9 cellular contexts compared by ENCODE assay signal in the genomic region with DNA sequence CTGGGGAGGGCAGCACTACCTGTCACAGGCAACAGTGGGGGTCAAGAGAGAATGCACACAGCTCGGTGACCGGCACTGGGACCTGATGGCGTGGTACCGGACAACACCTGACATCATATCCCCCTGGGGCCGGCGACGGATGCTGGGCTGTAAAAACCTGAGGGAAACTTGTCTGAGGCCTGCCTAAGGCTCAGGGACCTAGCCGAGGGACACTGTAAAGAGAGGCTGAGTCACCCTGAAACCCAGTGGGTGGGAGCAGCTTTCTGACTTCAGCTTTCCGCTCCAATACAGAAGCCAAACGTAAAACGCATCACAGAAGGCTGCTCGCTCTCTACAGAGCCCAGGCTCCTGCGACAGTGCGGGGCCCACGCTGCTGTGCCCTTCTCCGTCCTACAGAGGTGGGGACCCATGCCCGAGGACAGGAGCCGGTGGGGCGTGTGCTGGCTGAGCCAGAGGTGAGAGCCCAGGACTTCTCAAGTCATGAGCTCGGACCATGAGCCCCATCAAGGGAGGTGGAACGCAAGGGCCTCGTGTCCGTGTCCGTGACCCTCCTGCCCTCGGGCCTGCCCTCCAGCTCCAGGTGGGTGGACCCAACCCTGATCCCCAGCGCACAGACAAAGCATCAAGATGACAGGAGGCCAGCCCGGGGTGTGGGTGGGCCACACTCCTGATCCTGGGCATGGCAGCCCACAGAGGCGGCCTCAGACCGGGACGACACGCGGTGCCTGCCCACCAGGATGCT. TPM values are rescaled to one million over a fixed set of nuclear protein-coding genes. Genes with fewer than 3 reads are reported as not detected.
DNase-seq lines count a peak whose midpoint lies in the region; ATAC-seq, FAIRE-seq and TF ChIP-seq lines count a peak whose summit lies in the region.
"Had no signal": no experiment of that assay in that cellular context is flagged by ENCODE, and none has a peak within 500 bp of the region (broad histone marks: within the 10 kb centered on the region; RNA-seq: fewer than 3 reads in every experiment).

No MANE protein-coding gene starts in this region.

- no peak overlapping the region for H3K14ac ChIP-seq in H1 (ENCODE audit: insufficient read length)

- 89% methylated on average over 31 of the region's 32 CpGs; no CpG with 5 or more reads in 1 of the 2 experiments for WGBS in H1 (ENCODE audit: extremely low coverage in 1 of 2, insufficient coverage in 1 of 2, insufficient read length in 1 of 2, insufficient replicate concordance in 2 of 2, low coverage in 1 of 2, low lambda C conversion rate in 2 of 2, missing lambda C conversion rate in 1 of 2), 2 experiments

- H4K8ac ChIP-seq in H1 (ENCODE audit: extremely low read depth, insufficient read depth, low read length), result peak overlapping the region; percentile 28; the same call in 1 of the 2 replicates

- CTCF ChIA-PET in H1 (lab: Charles Lee; ENCODE audit: partially characterized antibody), result interaction anchor here (0.9 to 19.3 kb wide), 5 partner anchors 9 to 75 kb away, joined by 3 to 337 read pairs (median 39); no protein-coding TSS in a partner anchor

- no peak overlapping the region for H2AFZ ChIP-seq in H1 (ENCODE audit: low read length)

- TF ChIP-seq POLR2A in H1 (IDR thresholded peaks at IDR 0.05; ENCODE audit: control extremely low read depth in 1 of 2, low read depth in 2 of 2, low read length in 2 of 2), result no peak

- H2AK5ac ChIP-seq in H1 (ENCODE audit: low read depth, low read length), result no peak overlapping the region

- H3K79me2 ChIP-seq in H1 (ENCODE audit: control insufficient read depth in 1 of 2, insufficient read depth in 2 of 2, low read length in 2 of 2), result no peaks in the 10 kb centered on the region

- H3K4me3 ChIP-seq in WERI-Rb-1 (ENCODE audit: low read depth, low read length) (no peak overlapping the region), H1 (ENCODE audit: extremely low read depth in 1 of 4, insufficient read depth in 2 of 4, low read depth in 3 of 4, low read length in 4 of 4) (no peak overlapping the region)

- no peak overlapping the region for H3K18ac ChIP-seq in H1 (ENCODE audit: extremely low read depth, low read length)

- H3K4me2 ChIP-seq in H1 (ENCODE audit: insufficient read depth in 1 of 2, low read depth in 2 of 2, low read length in 2 of 2), result no peak overlapping the region

- TF ChIP-seq RAD21 in H1 (IDR thresholded peaks at IDR 0.05 in 1 of 2, conservative IDR thresholded peaks at IDR 0.05 in 1 of 2; ENCODE audit: low read depth in 2 of 2, low read length in 2 of 2), result no peak

- ATAC-seq in GM18517 (IDR thresholded peaks at IDR 0.05; ENCODE audit: unreplicated experiment) (peak; percentile 84), HG02642 (IDR thresholded peaks at IDR 0.05; ENCODE audit: poor library complexity, unreplicated experiment) (peak; percentile 52)

- H3K79me1 ChIP-seq in H1 (ENCODE audit: low read depth, low read length), result no peaks in the 10 kb centered on the region

- H4K5ac ChIP-seq in H1 (ENCODE audit: insufficient read length, low read depth, low read length), result no peak overlapping the region

- no peak overlapping the region for H2BK12ac ChIP-seq in H1 (ENCODE audit: low read depth, low read length)

- H3K9ac ChIP-seq in H1 (replicated peaks in 1 of 4; ENCODE audit: extremely low read depth in 1 of 4, low read depth in 3 of 4, low read length in 3 of 4), result no peak overlapping the region

- H3K27ac ChIP-seq in WERI-Rb-1 (peak overlapping the region; percentile 82), H1 (ENCODE audit: low read depth, low read length) (no peak overlapping the region)

- H3K56ac ChIP-seq in H1 (replicated peaks; ENCODE audit: insufficient read length, low read depth, low read length), result no peak overlapping the region

- H3K23me2 ChIP-seq in H1 (ENCODE audit: low read depth, low read length), result peaks cover 5% of the 10 kb centered on the region; the same call in 1 of the 2 replicates

- DNase-seq in WERI-Rb-1 (peak; percentile 10), H1 (ENCODE audit: low read depth in 1 of 2, low spot score in 2 of 2) (no peak), COR-L47 (lab: John Stamatoyannopoulos, UW) (no peak), NCI-H2081 treated with DMSO at 0.1 percent for 48 hours (lab: John Stamatoyannopoulos, UW) (no peak), DMS153 treated with DMSO at 0.1 percent for 48 hours (lab: John Stamatoyannopoulos, UW; ENCODE audit: unreplicated experiment) (no peak)
- DNase-seq in stimulated activated CD4-positive, alpha-beta T cell treated with anti-CD3 and anti-CD28 coated beads, Interleukin-15, amount 100 ng/mL, for 48 hours (ENCODE audit: low read depth in 2 of 2), result peak; percentile 64 to 72

- H2BK20ac ChIP-seq in H1 (ENCODE audit: low read length), result no peak overlapping the region

- POLR2A ChIA-PET in H1 (lab: Charles Lee; ENCODE audit: partially characterized antibody), result interaction anchor here (1.1 kb wide), 1 partner anchor 28 kb away, joined by 3 read pairs; no protein-coding TSS in a partner anchor

- peaks cover 34 to 49% of the 10 kb centered on the region in 2 experiments for H4K20me1 ChIP-seq in H1 (replicated peaks in 1 of 2; ENCODE audit: control insufficient read depth in 1 of 2, insufficient read depth in 2 of 2, low read length in 2 of 2)

- no peak overlapping the region for H4K91ac ChIP-seq in H1 (replicated peaks; ENCODE audit: insufficient read length, low read length)

- no peak overlapping the region for H3K23ac ChIP-seq in H1 (ENCODE audit: insufficient read length)

- peaks cover 0 to 11% (median 8%) of the 10 kb centered on the region in 4 experiments; a peak in 6 of 7 replicates for H3K4me1 ChIP-seq in H1 (replicated peaks in 1 of 4; ENCODE audit: control insufficient read depth in 3 of 4, insufficient read depth in 4 of 4, low read length in 3 of 4)

- no peak overlapping the region for H3K4ac ChIP-seq in H1 (replicated peaks; ENCODE audit: insufficient read length, low read depth, low read length)

- TF ChIP-seq CTCF in WERI-Rb-1 (IDR thresholded peaks at IDR 0.05; ENCODE audit: low read depth, low read length) (no peak), H1 (IDR thresholded peaks at IDR 0.05; ENCODE audit: control extremely low read depth in 1 of 3, insufficient read depth in 1 of 3, low read depth in 1 of 3, low read length in 3 of 3) (no peak)

- TF ChIP-seq EP300 in H1 (IDR thresholded peaks at IDR 0.05; ENCODE audit: borderline replicate concordance in 1 of 2, low read depth in 2 of 2, low read length in 2 of 2), result no peak

- peaks cover 14% of the 10 kb centered on the region for H3K36me3 ChIP-seq in WERI-Rb-1
- H3K36me3 ChIP-seq in H1 (ENCODE audit: control insufficient read depth in 2 of 4, insufficient read depth in 4 of 4, low read length in 3 of 4), result no peaks in the 10 kb centered on the region

- H2BK15ac ChIP-seq in H1 (ENCODE audit: low read length), result no peak overlapping the region

- H2BK5ac ChIP-seq in H1 (ENCODE audit: low read depth, low read length), result no peak overlapping the region

- H3K27me3 ChIP-seq in WERI-Rb-1 (ENCODE audit: insufficient read depth, low read depth, severe bottlenecking), result no peaks in the 10 kb centered on the region
- peaks cover 0 to 34% (median 23%) of the 10 kb centered on the region in 4 experiments; a peak in 5 of 7 replicates for H3K27me3 ChIP-seq in H1 (replicated peaks in 1 of 4; ENCODE audit: control insufficient read depth in 3 of 4, extremely low read depth in 1 of 4, insufficient read depth in 3 of 4, low read length in 3 of 4)

- H2BK120ac ChIP-seq in H1 (replicated peaks; ENCODE audit: low read depth, low read length), result no peak overlapping the region

- FAIRE-seq in H1 (lab: Jason Lieb, UNC), result no peak

- H3K9me3 ChIP-seq in WERI-Rb-1 (ENCODE audit: severe bottlenecking), result no peaks in the 10 kb centered on the region
- no peaks in the 10 kb centered on the region for H3K9me3 ChIP-seq in H1 (ENCODE audit: insufficient read depth in 2 of 2, low read depth in 1 of 2, low read length in 1 of 2)

TF ChIP-seq in H1, 55 proteins besides CTCF, POLR2A, EP300 and RAD21 (continues in another document):
- TF ChIP-seq TCF12 (IDR thresholded peaks at IDR 0.05; ENCODE audit: low read depth, low read length), result no peak
- TF ChIP-seq POLR2AphosphoS5 (IDR thresholded peaks at IDR 0.05; ENCODE audit: low read depth, low read length), result no peak
- TF ChIP-seq ATF3 (IDR thresholded peaks at IDR 0.05; ENCODE audit: insufficient read depth, low read depth, low read length), result no peak
- no peak for TF ChIP-seq RXRA (IDR thresholded peaks at IDR 0.05; ENCODE audit: insufficient read depth, low read depth, low read length)
- no peak for TF ChIP-seq TBP (IDR thresholded peaks at IDR 0.05; ENCODE audit: low read depth, low read length)

RNA-seq across cellular contexts. Expression of gene RALGDS, which starts 5.3 kb away (rescaled TPM):
- total RNA-seq in H1 (2021; fragmentation: NEBNext Ultra II Directional; extraction: Animal tissue kit (Norgen Biotek cat#: 25700)), result 11.2 and 14.5 TPM in 2 replicates
- polyA plus RNA-seq in H1 (2011; rRNA removed), result 25.5 and 29.3 TPM in 2 replicates
- polyA plus RNA-seq in H1 (2011; cell fraction: cytosol; rRNA removed), result 25.4 TPM
- polyA plus RNA-seq in H1 (2011; cell fraction: nucleus; rRNA removed), result 97.4 TPM
- 10.5 to 21.5 TPM (median 17.2 TPM) in 4 replicates for polyA plus RNA-seq in H1 (2012, experiment 1 of 2)
- polyA plus RNA-seq in H1 (2012, experiment 2 of 2), result 11.7 TPM
- polyA plus RNA-seq in H1 (2013, experiment 1 of 2), result 11.4 TPM
- 9.4 TPM for polyA plus RNA-seq in H1 (2013, experiment 2 of 2)
- 12.6 and 14.4 TPM in 2 replicates for polyA minus RNA-seq in H1 (2011; rRNA and poly(A)+ RNA removed)
- polyA minus RNA-seq in H1 (2011; cell fraction: cytosol; rRNA and poly(A)+ RNA removed), result 11.3 TPM
- 19.7 TPM for polyA minus RNA-seq in H1 (2011; cell fraction: nucleus; rRNA and poly(A)+ RNA removed)

RNA-seq across cellular contexts. Expression of gene GBGT1, which starts 47.9 kb away (rescaled TPM):
- total RNA-seq in H1 (2021; fragmentation: NEBNext Ultra II Directional; extraction: Animal tissue kit (Norgen Biotek cat#: 25700)), result 9.7 and 10.0 TPM in 2 replicates
- polyA plus RNA-seq in H1 (2011; rRNA removed), result 7.1 and 10.1 TPM in 2 replicates
- polyA plus RNA-seq in H1 (2011; cell fraction: cytosol; rRNA removed), result 7.0 TPM
- 15.2 TPM for polyA plus RNA-seq in H1 (2011; cell fraction: nucleus; rRNA removed)
- 6.5 to 7.7 TPM (median 6.9 TPM) in 4 replicates for polyA plus RNA-seq in H1 (2012, experiment 1 of 2)
- 6.9 TPM for polyA plus RNA-seq in H1 (2012, experiment 2 of 2)
- polyA plus RNA-seq in H1 (2013, experiment 1 of 2), result 8.6 TPM
- polyA plus RNA-seq in H1 (2013, experiment 2 of 2), result 9.1 TPM
- 11.3 and 17.4 TPM in 2 replicates for polyA minus RNA-seq in H1 (2011; rRNA and poly(A)+ RNA removed)
- 10.6 TPM for polyA minus RNA-seq in H1 (2011; cell fraction: cytosol; rRNA and poly(A)+ RNA removed)
- 21.7 TPM for polyA minus RNA-seq in H1 (2011; cell fraction: nucleus; rRNA and poly(A)+ RNA removed)
- polyA plus RNA-seq: neural cell had no signal

RNA-seq across cellular contexts. Expression of gene CEL, which starts 54.0 kb away (rescaled TPM):
- 2.5 and 3.4 TPM in 2 replicates for total RNA-seq in H1 (2021; fragmentation: NEBNext Ultra II Directional; extraction: Animal tissue kit (Norgen Biotek cat#: 25700))
- polyA plus RNA-seq in H1 (2011; rRNA removed), result 1.8 and 2.7 TPM in 2 replicates
- polyA plus RNA-seq in H1 (2011; cell fraction: cytosol; rRNA removed), result 1.9 TPM
- polyA plus RNA-seq in H1 (2011; cell fraction: nucleus; rRNA removed), result 11.8 TPM
- 3.1 to 4.5 TPM (median 3.7 TPM) in 4 replicates for polyA plus RNA-seq in H1 (2012, experiment 1 of 2)
- polyA plus RNA-seq in H1 (2012, experiment 2 of 2), result 1.9 TPM
- 2.2 TPM for polyA plus RNA-seq in H1 (2013, experiment 1 of 2)
- polyA plus RNA-seq in H1 (2013, experiment 2 of 2), result 2.1 TPM
- 1.0 and 1.2 TPM in 2 replicates for polyA minus RNA-seq in H1 (2011; rRNA and poly(A)+ RNA removed)
- not detected for polyA minus RNA-seq in H1 (2011; cell fraction: cytosol; rRNA and poly(A)+ RNA removed)
- polyA minus RNA-seq in H1 (2011; cell fraction: nucleus; rRNA and poly(A)+ RNA removed), result 1.3 TPM

Comparison
In these comparisons a context has a peak if more than half of its experiments do, and no peak if none do; other contexts are left out.
1. DNase-seq: peak in WERI-Rb-1 (single experiment) and stimulated activated CD4-positive, alpha-beta T cell treated with anti-CD3 and anti-CD28 coated beads, Interleukin-15, amount 100 ng/mL, for 48 hours (2 of 2); none in H1 (0 of 2), COR-L47 (single experiment), NCI-H2081 treated with DMSO at 0.1 percent for 48 hours (single experiment) and DMS153 treated with DMSO at 0.1 percent for 48 hours (single experiment).